Comparison of ENCODE assay signal across 1 cellular context in the genomic region with DNA sequence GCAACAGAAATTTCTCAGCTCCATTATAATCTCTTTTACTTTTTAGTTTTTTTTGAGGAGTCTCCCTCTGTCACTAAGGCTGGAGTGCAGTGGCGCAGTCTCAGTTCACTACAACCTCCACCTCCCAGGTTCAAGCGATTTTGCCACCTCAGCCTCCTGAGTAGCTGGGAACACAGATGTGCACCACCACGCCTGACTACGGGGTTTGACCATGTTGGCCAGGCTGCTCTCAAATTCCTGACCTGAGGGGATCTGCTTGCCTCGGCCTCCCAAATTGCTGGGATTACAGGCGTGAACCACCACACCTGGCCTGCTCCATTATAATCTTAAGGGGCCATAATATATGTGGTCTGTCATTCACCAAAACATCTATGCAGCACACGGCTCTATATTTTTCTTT.
A peak's percentile ranks its signal among the peaks of the same experiment; 100 is the strongest.
TF ChIP-seq lines count a peak whose summit lies in the region.

No MANE protein-coding gene starts in this region.

TF ChIP-seq in K562, 482 proteins besides CTCF, POLR2A, EP300 and RAD21:
- no peak for TF ChIP-seq LEF1 (IDR thresholded peaks at IDR 0.05)
- 0 out of 2 replicates have a peak, but pooled peaks have one; percentile 31 for TF ChIP-seq POLR2G (IDR thresholded peaks at IDR 0.05; ENCODE audit: low read depth, low read length)
- TF ChIP-seq HNRNPK (IDR thresholded peaks at IDR 0.05; ENCODE audit: low read depth, low read length, poor library complexity, severe bottlenecking), result no peak
